In the genomic region with DNA sequence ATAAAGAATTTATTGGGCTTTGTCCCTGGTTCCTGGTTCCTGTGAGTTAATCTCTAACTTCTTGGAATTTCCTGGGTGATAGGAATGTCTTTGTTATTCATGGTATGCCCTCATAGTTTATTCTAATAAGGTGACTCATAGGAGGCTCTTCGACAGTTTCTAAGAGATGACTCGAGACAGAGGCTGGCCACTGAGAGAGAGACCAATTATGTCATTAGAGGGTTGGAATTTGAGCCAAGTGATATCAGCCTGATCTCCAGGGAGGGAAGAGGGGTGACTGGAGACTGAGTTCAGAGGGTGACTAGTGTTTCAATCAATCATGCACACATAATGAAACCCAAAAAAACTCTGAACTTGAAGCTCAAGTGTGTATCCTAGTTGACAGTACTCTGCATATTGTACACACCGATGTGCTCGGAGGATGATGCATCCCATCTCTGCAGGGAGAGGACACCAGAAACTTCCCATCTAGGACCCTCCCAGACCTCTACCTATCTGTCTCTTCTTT, we compare ENCODE assay signal across 11 cellular contexts.
DNase-seq lines count a peak whose midpoint lies in the region; ATAC-seq and TF ChIP-seq lines count a peak whose summit lies in the region.
"Had no signal": no experiment of that assay in that cellular context is flagged by ENCODE, and none has a peak within 500 bp of the region (broad histone marks: within the 10 kb centered on the region; RNA-seq: fewer than 3 reads in every experiment).

No MANE protein-coding gene starts in this region.

- H3K9me3 Mint-ChIP-seq in endodermal cell, result peaks cover 30% of the 10 kb centered on the region
- peaks cover 26% of the 10 kb centered on the region for H3K9me3 Mint-ChIP-seq in nephron

- peak overlapping the region; percentile 38 for H3K4me3 ChIP-seq in endodermal cell (ENCODE audit: low read length)

- H3K27me3 Mint-ChIP-seq in endodermal cell (ENCODE audit: insufficient read depth) (peaks cover 2% of the 10 kb centered on the region), nephron (ENCODE audit: low read depth) (no peaks in the 10 kb centered on the region)
- H3K27me3 Mint-ChIP-seq: stimulated activated memory B cell treated with anti-CD40 and anti-IgM and Interleukin-4, amounts not matched to agents 10 μg/mL and 1 μg/mL and 100 μg/mL, for 72 hours had no signal

- no peaks in the 10 kb centered on the region for H3K36me3 Mint-ChIP-seq in endodermal cell (ENCODE audit: low read depth)
- no peaks in the 10 kb centered on the region for H3K36me3 Mint-ChIP-seq in nephron (ENCODE audit: low read depth)

- no peak for TF ChIP-seq CTCF in endodermal cell (conservative IDR thresholded peaks at IDR 0.05)
- no peak for TF ChIP-seq CTCF in nephron (IDR thresholded peaks at IDR 0.05; ENCODE audit: unreplicated experiment in 3 of 3)

- H3K27ac ChIP-seq in endodermal cell (ENCODE audit: low read depth, low read length), result peak overlapping the region; percentile 94
- H3K27ac ChIP-seq: KMS-11 had no signal

- WGBS in endodermal cell (ENCODE audit: insufficient coverage in 1 of 2, insufficient read length in 1 of 2), 2 experiments, result 55 to 58% methylated on average over 4 of the region's 4 CpGs

- H3K27me3 ChIP-seq in endodermal cell (ENCODE audit: control insufficient read depth, insufficient read depth, low read length, poor library complexity, severe bottlenecking), result no peaks in the 10 kb centered on the region

- H3K9ac ChIP-seq in endodermal cell (ENCODE audit: extremely low read depth, low read length, poor library complexity, severe bottlenecking), result peak overlapping the region; percentile 9
- H3K9ac ChIP-seq: KMS-11 had no signal

- ATAC-seq in HG03378 (IDR thresholded peaks at IDR 0.05; ENCODE audit: unreplicated experiment) (no peak), GM19324 (IDR thresholded peaks at IDR 0.05; ENCODE audit: low FRiP score, unreplicated experiment) (no peak)
- ATAC-seq: stimulated activated memory B cell treated with anti-CD40 and anti-IgM and Interleukin-4, amounts not matched to agents 10 μg/mL and 1 μg/mL and 100 μg/mL, for 72 hours had no signal

- H3K27ac Mint-ChIP-seq in endodermal cell (peak overlapping the region; percentile 86), nephron (peak overlapping the region; percentile 73 to 78 (median 76))
- H3K27ac Mint-ChIP-seq: memory B cell; stimulated activated memory B cell treated with anti-CD40 and anti-IgM and Interleukin-4, amounts not matched to agents 10 μg/mL and 1 μg/mL and 100 μg/mL, for 72 hours had no signal

- no peaks in the 10 kb centered on the region for H3K36me3 ChIP-seq in endodermal cell (ENCODE audit: control insufficient read depth, insufficient read depth, low read length)

- H3K4me1 ChIP-seq in endodermal cell (ENCODE audit: control insufficient read depth, insufficient read depth, low read length), result no peaks in the 10 kb centered on the region

- DNase-seq in EL (peak; percentile 99), NCI-H2227 (lab: John Stamatoyannopoulos, UW; ENCODE audit: unreplicated experiment) (peak; percentile 24), endodermal cell (peak; percentile 80), NCI-H526 (lab: John Stamatoyannopoulos, UW) (no peak)
- DNase-seq in activated CD4-positive, CD25-positive, alpha-beta regulatory T cell (lab: John Stamatoyannopoulos, UW), result no peak

- no peaks in the 10 kb centered on the region for H3K9me3 ChIP-seq in endodermal cell (ENCODE audit: control insufficient read depth, low read length)

- H3K4me3 Mint-ChIP-seq in endodermal cell, result no peak overlapping the region
- no peak overlapping the region for H3K4me3 Mint-ChIP-seq in nephron
- H3K4me3 Mint-ChIP-seq: memory B cell; stimulated activated memory B cell treated with anti-CD40 and anti-IgM and Interleukin-4, amounts not matched to agents 10 μg/mL and 1 μg/mL and 100 μg/mL, for 72 hours had no signal

- peaks cover 7% of the 10 kb centered on the region for H3K4me1 Mint-ChIP-seq in endodermal cell
- H3K4me1 Mint-ChIP-seq in nephron, result no peaks in the 10 kb centered on the region
- H3K4me1 Mint-ChIP-seq: memory B cell; stimulated activated memory B cell treated with anti-CD40 and anti-IgM and Interleukin-4, amounts not matched to agents 10 μg/mL and 1 μg/mL and 100 μg/mL, for 72 hours had no signal

Comparison
In these comparisons a context has a peak if more than half of its experiments do, and no peak if none do; other contexts are left out.
1. DNase-seq: peak in EL (single experiment), NCI-H2227 (single experiment) and endodermal cell (single experiment); none in NCI-H526 (0 of 2) and activated CD4-positive, CD25-positive, alpha-beta regulatory T cell (0 of 4).